19 cellular contexts compared by ENCODE assay signal in genomic region chr17:56570199-56570598, GRCh38. TPM values are rescaled to one million over a fixed set of nuclear protein-coding genes. Genes with fewer than 3 reads are reported as not detected.
"Had no signal": no experiment of that assay in that cellular context is flagged by ENCODE, and none has a peak within 500 bp of the region (broad histone marks: within the 10 kb centered on the region; RNA-seq: fewer than 3 reads in every experiment).

No MANE protein-coding gene starts in this region.

- H3K9me3 ChIP-seq: heart left ventricle, ovary, stomach, thoracic aorta, transverse colon had no signal

- H3K27ac ChIP-seq: heart left ventricle, neural progenitor cell, ovary, stomach, thoracic aorta, transverse colon had no signal

- H3K9me3 Mint-ChIP-seq: natural killer cell, neural progenitor cell had no signal

- H3K36me3 Mint-ChIP-seq: mesothelial cell of epicardium, natural killer cell, neural progenitor cell had no signal

- H3K4me3 ChIP-seq: heart left ventricle, neural progenitor cell, ovary, stomach, thoracic aorta, transverse colon had no signal

- H3K36me3 ChIP-seq: heart left ventricle, neural progenitor cell, ovary, stomach, thoracic aorta, transverse colon had no signal

- H3K27ac Mint-ChIP-seq: mesothelial cell of epicardium, natural killer cell, neural progenitor cell, progenitor cell of endocrine pancreas had no signal

- H3K9ac ChIP-seq: neural progenitor cell had no signal

- H3K4me1 Mint-ChIP-seq: mesothelial cell of epicardium, natural killer cell had no signal

- H3K4me1 ChIP-seq: heart left ventricle, stomach, transverse colon had no signal

- DNase-seq: erythroblast; heart left ventricle; hippocampal formation; kidney glomerular epithelial cell; natural killer cell; nucleus accumbens; ovary; right cardiac atrium; small intestine; stimulated activated CD4-positive, alpha-beta T cell treated with anti-CD3 and anti-CD28 coated beads, Interleukin-12 subunit alpha, Interleukin-12 subunit beta, amount 100 ng/mL, for 4 hours; stimulated activated naive CD4-positive, alpha-beta T cell; stomach; substantia nigra; transverse colon had no signal

- H3K27me3 ChIP-seq: neural progenitor cell, ovary, transverse colon had no signal

- H3K4me3 Mint-ChIP-seq: mesothelial cell of epicardium, natural killer cell, neural progenitor cell had no signal

RNA-seq across cellular contexts. Expression of gene NOG, which starts 23.3 kb away (rescaled TPM):
- total RNA-seq: transverse colon had no signal
- polyA plus RNA-seq: liver had no signal
